ENCODE assay signal across 9 cellular contexts in the genomic region with DNA sequence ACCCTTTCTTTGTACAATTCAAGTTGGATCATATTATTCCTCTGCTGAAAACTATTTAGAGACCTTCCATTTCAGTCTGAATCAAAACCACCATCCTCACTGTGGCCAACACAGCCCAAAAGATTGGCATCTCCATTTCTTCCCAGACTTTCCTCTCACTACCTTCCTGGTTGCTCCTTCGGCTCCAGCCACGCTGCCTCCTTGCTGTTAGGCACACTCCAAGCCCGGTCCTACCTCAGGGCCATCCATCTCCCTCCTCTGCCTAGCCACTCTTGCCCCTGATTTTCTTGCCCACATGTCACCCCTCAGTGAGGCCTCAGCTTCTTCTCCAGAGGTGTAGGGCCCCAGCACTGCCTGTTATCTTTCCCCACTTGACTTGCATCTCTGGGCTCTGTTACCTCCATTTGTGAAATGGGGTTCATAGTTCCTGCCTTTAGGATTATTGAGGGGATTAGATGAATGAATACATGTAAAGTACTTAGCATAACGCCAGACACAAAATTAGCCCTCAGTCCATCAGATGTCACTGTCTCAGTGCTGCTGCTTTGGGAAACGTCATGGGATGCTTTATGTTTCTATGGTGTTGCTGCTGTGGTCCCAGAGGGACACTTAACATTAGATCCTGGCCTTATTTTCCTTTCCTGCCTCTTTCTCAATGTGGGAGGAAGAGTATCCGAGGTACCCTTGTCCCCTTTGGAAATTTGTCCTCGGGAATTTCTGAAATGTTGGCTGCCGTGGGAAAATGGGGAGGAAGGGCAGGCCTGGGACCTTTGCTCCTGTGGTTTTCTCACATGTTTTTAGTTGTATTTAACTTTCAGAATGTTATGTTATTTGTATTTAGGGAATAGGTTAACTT. TPM values are rescaled to one million over a fixed set of nuclear protein-coding genes. Genes with fewer than 3 reads are reported as not detected.
DNase-seq lines count a peak whose midpoint lies in the region; ATAC-seq and TF ChIP-seq lines count a peak whose summit lies in the region.
"Had no signal": no experiment of that assay in that cellular context is flagged by ENCODE, and none has a peak within 500 bp of the region (broad histone marks: within the 10 kb centered on the region; RNA-seq: fewer than 3 reads in every experiment).

No MANE protein-coding gene starts in this region.

- no peaks in the 10 kb centered on the region for H3K9me3 Mint-ChIP-seq in chondrocyte (ENCODE audit: low read depth)
- H3K9me3 Mint-ChIP-seq in stimulated activated naive B cell treated with anti-CD40 and anti-IgM and Interleukin-4, amounts not matched to agents 10 μg/mL and 1 μg/mL and 100 μg/mL, for 72 hours, result peaks cover 2% of the 10 kb centered on the region in 2 donors

- H3K4me1 Mint-ChIP-seq in chondrocyte (ENCODE audit: low read depth), result peaks cover 24% of the 10 kb centered on the region
- H3K4me1 Mint-ChIP-seq in stimulated activated naive B cell treated with anti-CD40 and anti-IgM and Interleukin-4, amounts not matched to agents 10 μg/mL and 1 μg/mL and 100 μg/mL, for 72 hours, result peaks cover 29 to 58% of the 10 kb centered on the region in 2 donors

- H3K36me3 Mint-ChIP-seq in chondrocyte (ENCODE audit: low read depth), result peaks cover under 1% of the 10 kb centered on the region
- H3K36me3 Mint-ChIP-seq in stimulated activated naive B cell treated with anti-CD40 and anti-IgM and Interleukin-4, amounts not matched to agents 10 μg/mL and 1 μg/mL and 100 μg/mL, for 72 hours, result peaks cover 13 to 32% of the 10 kb centered on the region in 2 donors

- ATAC-seq in left lung (peak; percentile 14), HG02610 (IDR thresholded peaks at IDR 0.05; ENCODE audit: unreplicated experiment) (no peak), GM21528 (IDR thresholded peaks at IDR 0.05; ENCODE audit: low FRiP score, unreplicated experiment) (no peak)
- no peak for ATAC-seq in stimulated activated naive B cell treated with anti-CD40 and anti-IgM and Interleukin-4, amounts not matched to agents 10 μg/mL and 1 μg/mL and 100 μg/mL, for 72 hours (replicated peaks)
- ATAC-seq: activated CD4-positive, CD25-positive, alpha-beta regulatory T cell treated with anti-CD3 and anti-CD28 coated beads, Interleukin-2, amount 50 U/mL, for 24 hours had no signal

- no peaks in the 10 kb centered on the region for H3K27me3 ChIP-seq in left lung

- H3K4me3 ChIP-seq in left lung, result no peak overlapping the region

- no peaks in the 10 kb centered on the region for H3K9me3 ChIP-seq in left lung

- H3K27ac ChIP-seq in left lung, result peak overlapping the region in 1 of 2 donors; percentile 7

- H3K27me3 Mint-ChIP-seq in chondrocyte (ENCODE audit: low read depth), result no peaks in the 10 kb centered on the region
- H3K27me3 Mint-ChIP-seq in stimulated activated naive B cell treated with anti-CD40 and anti-IgM and Interleukin-4, amounts not matched to agents 10 μg/mL and 1 μg/mL and 100 μg/mL, for 72 hours, result no peaks in the 10 kb centered on the region

- peak; percentile 7 for DNase-seq in LHCN-M2 (ENCODE audit: low read depth)
- DNase-seq in chondrocyte (ENCODE audit: low spot score), result no peak
- peak in 1 of 2 donors; percentile 51 for DNase-seq in left lung
- no peak for DNase-seq in stimulated activated naive B cell treated with anti-CD40 and anti-IgM and Interleukin-4, amounts not matched to agents 10 μg/mL and 1 μg/mL and 100 μg/mL, for 72 hours
- DNase-seq in stimulated activated CD4-positive, alpha-beta T cell treated with anti-CD3 and anti-CD28 coated beads, Interleukin-12 subunit alpha, Interleukin-12 subunit beta, amount 100 ng/mL, for 4 hours, result no peak
- no peak for DNase-seq in Kasumi-1 (lab: John Stamatoyannopoulos, UW)

- peak overlapping the region; percentile 17 for H3K4me3 Mint-ChIP-seq in chondrocyte (ENCODE audit: unreplicated experiment)
- no peak overlapping the region for H3K4me3 Mint-ChIP-seq in stimulated activated naive B cell treated with anti-CD40 and anti-IgM and Interleukin-4, amounts not matched to agents 10 μg/mL and 1 μg/mL and 100 μg/mL, for 72 hours

- H3K27ac Mint-ChIP-seq in chondrocyte (ENCODE audit: unreplicated experiment), result peak overlapping the region; percentile 91
- peak overlapping the region; percentile 25 for H3K27ac Mint-ChIP-seq in stimulated activated naive B cell treated with anti-CD40 and anti-IgM and Interleukin-4, amounts not matched to agents 10 μg/mL and 1 μg/mL and 100 μg/mL, for 72 hours

- intact Hi-C loops in left lung (cut with DNase I), result no loop called here

- H3K4me1 ChIP-seq in left lung, result peaks cover 14 to 50% of the 10 kb centered on the region in 2 donors

- peak; percentile 48 for TF ChIP-seq CTCF in chondrocyte (IDR thresholded peaks at IDR 0.05)
- no peak for TF ChIP-seq CTCF in left lung (IDR thresholded peaks at IDR 0.05)

- H3K36me3 ChIP-seq in left lung, result peaks cover 0 to 7% of the 10 kb centered on the region in 2 donors

RNA-seq across cellular contexts. Expression of a gene that starts 31.3 kb away (rescaled TPM):
- 10.6 and 12.5 TPM in 2 replicates for total RNA-seq in LHCN-M2 (2014; rRNA removed)
- polyA plus RNA-seq in LHCN-M2 (2012), result 3.4 TPM
- 16.0 to 20.3 TPM (median 18.1 TPM) in 3 replicates for total RNA-seq in chondrocyte
- total RNA-seq in left lung, result 10 to 100 TPM; 29.5 to 45.9 TPM
